ENCODE assay signal across 9 cellular contexts in the genomic region with DNA sequence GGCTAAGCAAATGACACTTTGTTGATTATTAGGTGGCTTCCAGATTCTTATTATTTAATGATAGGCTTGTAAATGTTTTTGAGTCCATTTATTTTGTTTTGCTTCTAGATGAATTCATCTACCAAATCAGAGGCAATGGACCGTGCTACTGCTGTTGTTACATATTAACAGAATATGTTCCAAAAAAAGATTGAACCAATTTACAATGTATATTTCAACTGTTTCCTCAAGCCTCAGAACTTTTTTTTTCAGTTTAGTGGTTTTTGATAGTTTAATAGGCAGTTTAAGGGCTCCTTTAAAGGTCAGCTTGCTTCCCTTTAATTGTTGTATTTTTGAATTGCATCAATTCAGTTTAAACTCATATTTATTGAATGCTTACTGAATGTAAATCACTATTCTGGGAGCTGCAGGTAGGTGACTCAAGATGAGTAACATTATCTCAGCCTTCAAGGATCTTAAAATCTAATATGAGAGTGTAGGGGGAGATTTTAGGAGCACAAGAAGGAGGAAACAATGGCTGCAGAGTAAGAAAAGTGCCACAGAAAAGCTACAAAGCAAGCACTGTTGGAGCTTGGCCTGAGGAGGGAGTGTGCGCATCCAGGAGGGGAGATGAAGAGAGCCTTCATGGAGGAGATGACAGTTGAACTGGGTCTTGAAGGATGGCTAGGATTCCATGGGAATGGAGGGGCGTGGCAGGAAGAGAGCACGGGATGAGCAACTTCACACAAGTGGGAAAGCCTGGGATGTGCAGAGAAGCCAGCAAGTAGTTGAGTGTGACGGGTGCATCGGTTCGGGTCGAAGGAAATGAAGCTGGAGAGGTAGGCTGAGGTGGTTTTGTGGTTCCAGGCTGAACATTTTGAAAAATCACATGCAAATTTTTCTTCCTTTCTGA. TPM values are rescaled to one million over a fixed set of nuclear protein-coding genes. Genes with fewer than 3 reads are reported as not detected.
A peak's percentile ranks its signal among the peaks of the same experiment; 100 is the strongest.
DNase-seq lines count a peak whose midpoint lies in the region; ATAC-seq, FAIRE-seq and TF ChIP-seq lines count a peak whose summit lies in the region.
"Had no signal": no experiment of that assay in that cellular context is flagged by ENCODE, and none has a peak within 500 bp of the region (broad histone marks: within the 10 kb centered on the region; RNA-seq: fewer than 3 reads in every experiment).

No MANE protein-coding gene starts in this region.

- H2AFZ ChIP-seq in Loucy (ENCODE audit: low read length), result 0 out of 2 replicates have a peak overlapping the region, but pooled peaks have one; percentile 16
- H2AFZ ChIP-seq in astrocyte (ENCODE audit: low read depth, low read length), result no peak overlapping the region

- H3K4me1 ChIP-seq in Loucy (ENCODE audit: insufficient read depth, low read length, poor library complexity, severe bottlenecking) (peaks cover 62% of the 10 kb centered on the region), astrocyte (ENCODE audit: insufficient read depth, low read length) (peaks cover 26% of the 10 kb centered on the region), neutrophil (ENCODE audit: control insufficient read depth in 1 of 2, insufficient read depth in 1 of 2, low read depth in 1 of 2, low read length in 1 of 2) (peaks cover 69 to 71% of the 10 kb centered on the region in 2 experiments), lower lobe of right lung (peaks cover 39% of the 10 kb centered on the region)

- peaks cover 2% of the 10 kb centered on the region for H3K36me3 Mint-ChIP-seq in astrocyte (ENCODE audit: low read depth, unreplicated experiment)

- H3K9me3 Mint-ChIP-seq in astrocyte (ENCODE audit: unreplicated experiment), result no peaks in the 10 kb centered on the region
- H3K9me3 Mint-ChIP-seq: brain had no signal

- peak overlapping the region; percentile 66 for H3K9ac ChIP-seq in Loucy (ENCODE audit: low read depth, low read length, poor library complexity, severe bottlenecking)
- no peak overlapping the region for H3K9ac ChIP-seq in astrocyte (ENCODE audit: low read length)

- intact Hi-C loops in lower lobe of right lung (cut with DNase I), result no loop called here
- intact Hi-C loops in cardiac septum (cut with DNase I), result no loop called here

- no peak overlapping the region for H3K27ac Mint-ChIP-seq in astrocyte (ENCODE audit: unreplicated experiment)

- peak overlapping the region; percentile 72 for H3K4me2 ChIP-seq in Loucy (ENCODE audit: low read depth, low read length, poor library complexity, severe bottlenecking)
- H3K4me2 ChIP-seq in astrocyte (ENCODE audit: low read length), result peak overlapping the region; percentile 9

- H3K79me2 ChIP-seq in Loucy (ENCODE audit: insufficient read depth, low read length), result peaks cover 96% of the 10 kb centered on the region
- H3K79me2 ChIP-seq in astrocyte (ENCODE audit: insufficient read depth, low read length), result peaks cover 87% of the 10 kb centered on the region

- TF ChIP-seq CTCF in Loucy (conservative IDR thresholded peaks at IDR 0.05; ENCODE audit: low read length) (peak; percentile 49), astrocyte (IDR thresholded peaks at IDR 0.05; ENCODE audit: insufficient read depth, low read depth, low read length) (no peak), neutrophil (IDR thresholded peaks at IDR 0.05) (no peak), lower lobe of right lung (IDR thresholded peaks at IDR 0.05) (no peak)

- no peaks in the 10 kb centered on the region for H3K27me3 Mint-ChIP-seq in astrocyte (ENCODE audit: low read depth, unreplicated experiment)
- H3K27me3 Mint-ChIP-seq: brain had no signal

- TF ChIP-seq POLR2A in GM12892 (IDR thresholded peaks at IDR 0.05; ENCODE audit: low read depth, low read length), result no peak

- H3K27ac ChIP-seq in astrocyte (ENCODE audit: low read depth, low read length), result no peak overlapping the region
- peak overlapping the region; percentile 70 for H3K27ac ChIP-seq in neutrophil
- H3K27ac ChIP-seq in lower lobe of right lung, result no peak overlapping the region

- no peaks in the 10 kb centered on the region for H3K27me3 ChIP-seq in Loucy (ENCODE audit: insufficient read depth, low read length, poor library complexity, severe bottlenecking)
- no peaks in the 10 kb centered on the region for H3K27me3 ChIP-seq in astrocyte (ENCODE audit: insufficient read depth, low read length)
- no peaks in the 10 kb centered on the region for H3K27me3 ChIP-seq in neutrophil
- no peaks in the 10 kb centered on the region for H3K27me3 ChIP-seq in lower lobe of right lung (ENCODE audit: low read depth)

- no peaks in the 10 kb centered on the region for H3F3A ChIP-seq in Loucy (ENCODE audit: low read depth)

- H3K4me3 Mint-ChIP-seq in astrocyte (ENCODE audit: unreplicated experiment), result peak overlapping the region; percentile 3
- H3K4me3 Mint-ChIP-seq: brain had no signal

- H3K4me3 ChIP-seq in Loucy (ENCODE audit: low read length, poor library complexity, severe bottlenecking) (peak overlapping the region; percentile 64), astrocyte (ENCODE audit: insufficient read depth, low read depth, low read length) (no peak overlapping the region), neutrophil (ENCODE audit: low read depth in 1 of 2, low read length in 1 of 2) (no peak overlapping the region), lower lobe of right lung (no peak overlapping the region)

- H3K9me3 ChIP-seq in Loucy (ENCODE audit: insufficient read depth, low read depth, low read length) (no peaks in the 10 kb centered on the region), astrocyte (ENCODE audit: insufficient read depth, low read depth, low read length) (no peaks in the 10 kb centered on the region), neutrophil (no peaks in the 10 kb centered on the region), lower lobe of right lung (no peaks in the 10 kb centered on the region)

- H4K20me1 ChIP-seq in Loucy (ENCODE audit: insufficient read depth, low read length, poor library complexity, severe bottlenecking) (no peaks in the 10 kb centered on the region), astrocyte (ENCODE audit: insufficient read depth, low read length) (peaks cover 83% of the 10 kb centered on the region)

- no peaks in the 10 kb centered on the region for H3K36me3 ChIP-seq in Loucy (ENCODE audit: insufficient read depth, low read length)
- H3K36me3 ChIP-seq in astrocyte (ENCODE audit: insufficient read depth, low read length), result no peaks in the 10 kb centered on the region
- H3K36me3 ChIP-seq in neutrophil, result no peaks in the 10 kb centered on the region
- H3K36me3 ChIP-seq in lower lobe of right lung, result peaks cover 7% of the 10 kb centered on the region

- H3K9me2 ChIP-seq in Loucy (replicated peaks; ENCODE audit: low read depth, low read length), result no peaks in the 10 kb centered on the region

- FAIRE-seq in GM12892 (lab: Jason Lieb, UNC), result peak; percentile 63
- no peak for FAIRE-seq in astrocyte (lab: Jason Lieb, UNC)

- DNase-seq in GM12892 (ENCODE audit: insufficient read length) (no peak), astrocyte (ENCODE audit: low read depth) (peak; percentile 31), lower lobe of right lung (no peak), cardiac septum (ENCODE audit: low spot score) (no peak)
- DNase-seq: MV-4-11 had no signal

- ATAC-seq in lower lobe of right lung (no peak), HG02885 (IDR thresholded peaks at IDR 0.05; ENCODE audit: poor library complexity, unreplicated experiment) (no peak)

- H3K4me1 Mint-ChIP-seq in astrocyte (ENCODE audit: low read depth, unreplicated experiment), result peaks cover 48% of the 10 kb centered on the region

RNA-seq across cellular contexts. Expression of a gene that starts 14.7 kb away (rescaled TPM):
- polyA plus RNA-seq in GM12892 (2012; ENCODE audit: missing spikeins), result 75.2 TPM
- 62.4 and 66.5 TPM in 2 replicates for total RNA-seq in astrocyte
- 53.6 TPM for total RNA-seq in lower lobe of right lung
- 38.7 TPM for total RNA-seq in cardiac septum

RNA-seq across cellular contexts. Expression of a gene that starts 44.9 kb away (rescaled TPM):
- 34.1 TPM for polyA plus RNA-seq in GM12892 (2012; ENCODE audit: missing spikeins)
- 3.9 and 5.6 TPM in 2 replicates for total RNA-seq in astrocyte
- 6.9 TPM for total RNA-seq in lower lobe of right lung
- total RNA-seq in cardiac septum, result 4.3 TPM
